Comparison of ENCODE assay signal across 8 cellular contexts in genomic region chr16:89701425-89702406, GRCh38. TPM values are rescaled to one million over a fixed set of nuclear protein-coding genes. Genes with fewer than 3 reads are reported as not detected.
A peak's percentile ranks its signal among the peaks of the same experiment; 100 is the strongest.
DNase-seq lines count a peak whose midpoint lies in the region; ATAC-seq and TF ChIP-seq lines count a peak whose summit lies in the region.

TSS of gene SPATA2L (minus strand) at chr16:89701705. CDS start at chr16:89701232, 473 bp downstream.

- no peaks in the 10 kb centered on the region for H3K27me3 Mint-ChIP-seq in activated CD8-positive, alpha-beta memory T cell treated with anti-CD3 and anti-CD28 coated beads, Interleukin-2, amount 10 ng/mL, durations not matched to agents 7 days and 5 days
- H3K27me3 Mint-ChIP-seq in endodermal cell (ENCODE audit: insufficient read depth): peaks cover 8% of the 10 kb centered on the region

- H3K27me3 ChIP-seq in endodermal cell (ENCODE audit: control insufficient read depth, insufficient read depth, low read length, poor library complexity, severe bottlenecking): no peaks in the 10 kb centered on the region

- TF ChIP-seq CTCF in endodermal cell (conservative IDR thresholded peaks at IDR 0.05): peak; percentile 37

- CTCF ChIA-PET in activated CD8-positive, alpha-beta memory T cell treated with anti-CD3 and anti-CD28 coated beads, Interleukin-2, amount 10 ng/mL, durations not matched to agents 7 days and 5 days (lab: Charles Lee): interaction anchor here (0.9 to 7.0 kb wide), 22 partner anchors 11 to 455 kb away, joined by 3 to 93 read pairs (median 6); partner anchors contain the start of genes CDK10 and TCF25

- H3K9me3 Mint-ChIP-seq in activated CD8-positive, alpha-beta memory T cell treated with anti-CD3 and anti-CD28 coated beads, Interleukin-2, amount 10 ng/mL, durations not matched to agents 7 days and 5 days (ENCODE audit: low read depth): no peaks in the 10 kb centered on the region
- no peaks in the 10 kb centered on the region for H3K9me3 Mint-ChIP-seq in endodermal cell

- H3K36me3 Mint-ChIP-seq in activated CD8-positive, alpha-beta memory T cell treated with anti-CD3 and anti-CD28 coated beads, Interleukin-2, amount 10 ng/mL, durations not matched to agents 7 days and 5 days: no peaks in the 10 kb centered on the region
- H3K36me3 Mint-ChIP-seq in endodermal cell (ENCODE audit: low read depth): peaks cover 13% of the 10 kb centered on the region

- H3K27ac Mint-ChIP-seq in activated CD8-positive, alpha-beta memory T cell treated with anti-CD3 and anti-CD28 coated beads, Interleukin-2, amount 10 ng/mL, durations not matched to agents 7 days and 5 days: peak within 1 kb of the TSS; percentile 73
- peak within 1 kb of the TSS; percentile 93 for H3K27ac Mint-ChIP-seq in endodermal cell

- WGBS in endodermal cell (ENCODE audit: insufficient coverage in 1 of 2, insufficient read length in 1 of 2), 2 experiments: 0 to 2% methylated on average over 47 to 97 of the region's 97 CpGs
- whole genome bisulfite sequencing in mesodermal cell (ENCODE audit: insufficient coverage in 2 of 2), 2 experiments: 1% methylated on average over 51 to 80 of the region's 97 CpGs

- H3K4me1 Mint-ChIP-seq in activated CD8-positive, alpha-beta memory T cell treated with anti-CD3 and anti-CD28 coated beads, Interleukin-2, amount 10 ng/mL, durations not matched to agents 7 days and 5 days: peaks cover 21% of the 10 kb centered on the region
- H3K4me1 Mint-ChIP-seq in endodermal cell: peaks cover 6% of the 10 kb centered on the region

- H3K4me3 Mint-ChIP-seq in activated CD8-positive, alpha-beta memory T cell treated with anti-CD3 and anti-CD28 coated beads, Interleukin-2, amount 10 ng/mL, durations not matched to agents 7 days and 5 days: peak within 1 kb of the TSS; percentile 66
- H3K4me3 Mint-ChIP-seq in endodermal cell: peak within 1 kb of the TSS; percentile 69

- peak; percentile 95 for DNase-seq in Caki2 (ENCODE audit: low read depth)
- DNase-seq in HT-29 (ENCODE audit: low spot score): peak; percentile 95
- DNase-seq in NOMO-1 (lab: John Stamatoyannopoulos, UW; ENCODE audit: unreplicated experiment in 2 of 2): peak; percentile 88 to 93
- DNase-seq in activated CD8-positive, alpha-beta memory T cell treated with anti-CD3 and anti-CD28 coated beads, Interleukin-2, amount 10 ng/mL, durations not matched to agents 7 days and 5 days: peak; percentile 97
- peak; percentile 99 for DNase-seq in endodermal cell
- peak; percentile 94 for DNase-seq in stimulated activated CD8-positive, alpha-beta memory T cell treated with anti-CD3 and anti-CD28 coated beads, Interleukin-15, amount 100 ng/mL, for 4 hours (ENCODE audit: low read depth in 2 of 2)

- ATAC-seq in GM19468 (IDR thresholded peaks at IDR 0.05; ENCODE audit: extremely low read depth, unreplicated experiment): peak; percentile 62
- peak; percentile 82 for ATAC-seq in activated CD8-positive, alpha-beta memory T cell treated with anti-CD3 and anti-CD28 coated beads, Interleukin-2, amount 10 ng/mL, durations not matched to agents 7 days and 5 days

- H3K27ac ChIP-seq in endodermal cell (ENCODE audit: low read depth, low read length) (peak within 1 kb of the TSS; percentile 18), mesodermal cell (ENCODE audit: low read depth, low read length, severe bottlenecking) (peak within 1 kb of the TSS; percentile 86)

- peak within 1 kb of the TSS; percentile 86 for H3K9ac ChIP-seq in endodermal cell (ENCODE audit: extremely low read depth, low read length, poor library complexity, severe bottlenecking)

- in situ Hi-C loops in Caki2 (cut with HindIII; ENCODE audit: low pct_unique_long_range_greater_than_20kb, low sequenced_read_pairs): no loop called here

- peaks cover 7% of the 10 kb centered on the region for H3K4me1 ChIP-seq in endodermal cell (ENCODE audit: control insufficient read depth, insufficient read depth, low read length)
- peaks cover 9% of the 10 kb centered on the region for H3K4me1 ChIP-seq in mesodermal cell (ENCODE audit: control insufficient read depth, insufficient read depth, low read length, poor library complexity, severe bottlenecking)

- no peaks in the 10 kb centered on the region for H3K9me3 ChIP-seq in endodermal cell (ENCODE audit: control insufficient read depth, low read length)
- no peaks in the 10 kb centered on the region for H3K9me3 ChIP-seq in mesodermal cell (ENCODE audit: control insufficient read depth, low read length)

- H3K4me3 ChIP-seq in endodermal cell (ENCODE audit: low read length) (peak within 1 kb of the TSS; percentile 81), mesodermal cell (ENCODE audit: extremely low read depth, insufficient read depth, low read length, poor library complexity, severe bottlenecking) (peak within 1 kb of the TSS; percentile 67)

- peaks cover 13% of the 10 kb centered on the region for H3K36me3 ChIP-seq in endodermal cell (ENCODE audit: control insufficient read depth, insufficient read depth, low read length)
- peaks cover 21% of the 10 kb centered on the region for H3K36me3 ChIP-seq in mesodermal cell (ENCODE audit: control insufficient read depth, insufficient read depth, low read length)

RNA-seq across cellular contexts. Expression of gene SPATA2L, which starts in this region (rescaled TPM):
- 26.2 and 37.4 TPM in 2 replicates for total RNA-seq in Caki2 (2014; rRNA removed; shearing (Covaris generic); ENCODE audit: low replicate concordance)
- total RNA-seq in HT-29 (2014; rRNA removed; shearing (Covaris generic)): 71.3 and 83.7 TPM in 2 replicates
- total RNA-seq in activated CD8-positive, alpha-beta memory T cell treated with anti-CD3 and anti-CD28 coated beads, Interleukin-2, amount 10 ng/mL, durations not matched to agents 7 days and 5 days: 1 to 10 TPM; 5.8 to 7.4 TPM
- total RNA-seq in endodermal cell: 10 to 100 TPM; 22.9 to 28.8 TPM
- 8.1 TPM for polyA plus RNA-seq in endodermal cell (2013, experiment 1 of 2)
- polyA plus RNA-seq in endodermal cell (2013, experiment 2 of 2): 8.7 TPM
- 7.3 TPM for polyA plus RNA-seq in mesodermal cell (2013, experiment 1 of 2)
- polyA plus RNA-seq in mesodermal cell (2013, experiment 2 of 2): 5.8 TPM

Comparison
In these comparisons a context has a peak if more than half of its experiments do, and no peak if none do; other contexts are left out.
1. Peak in every context shown above with its lines: DNase-seq, ATAC-seq, H3K4me3 ChIP-seq and H3K27ac ChIP-seq.